Comparison of ENCODE assay signal across 21 cellular contexts in the genomic region with DNA sequence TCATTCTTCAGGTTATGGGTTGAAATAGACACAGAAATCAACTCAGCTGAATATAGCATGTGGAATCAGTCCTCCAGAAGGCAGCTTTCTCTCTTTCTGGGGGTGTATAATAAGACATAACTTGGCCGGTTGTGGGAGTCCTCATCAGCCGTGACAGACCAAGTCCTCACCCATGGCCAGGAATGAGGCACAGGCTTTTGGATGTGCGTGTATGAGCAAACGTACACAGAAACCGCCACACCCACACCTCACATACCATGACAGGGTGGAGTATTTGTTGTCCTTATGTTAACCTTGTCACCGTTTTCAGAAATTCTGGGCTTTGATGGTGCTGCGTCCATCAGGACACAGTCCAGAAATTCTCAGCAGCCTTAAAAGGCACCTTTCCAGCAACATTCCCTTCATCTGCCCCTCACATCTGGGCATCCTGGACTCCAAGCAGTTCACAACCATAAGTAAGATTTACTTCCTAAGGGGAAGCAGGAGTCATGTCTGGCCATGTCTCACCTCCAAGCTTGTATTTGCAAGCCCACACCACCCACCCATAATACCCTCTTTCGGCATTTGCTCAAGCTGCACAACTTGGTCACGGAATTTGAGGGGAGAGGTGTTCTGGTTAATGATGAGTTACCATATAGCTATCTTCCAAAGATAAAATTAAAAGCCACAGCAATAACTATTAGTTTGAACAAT. TPM values are rescaled to one million over a fixed set of nuclear protein-coding genes. Genes with fewer than 3 reads are reported as not detected.
DNase-seq lines count a peak whose midpoint lies in the region; TF ChIP-seq lines count a peak whose summit lies in the region.
"Had no signal": no experiment of that assay in that cellular context is flagged by ENCODE, and none has a peak within 500 bp of the region (broad histone marks: within the 10 kb centered on the region; RNA-seq: fewer than 3 reads in every experiment).

No MANE protein-coding gene starts in this region.

- H3K9me3 ChIP-seq in esophagus muscularis mucosa (no peaks in the 10 kb centered on the region), testis (no peaks in the 10 kb centered on the region)
- H3K9me3 ChIP-seq: adrenal gland, SK-N-SH, tibial nerve had no signal

- TF ChIP-seq CTCF in Calu3 (IDR thresholded peaks at IDR 0.05; ENCODE audit: unreplicated experiment): no peak
- no peak for TF ChIP-seq CTCF in esophagus muscularis mucosa (IDR thresholded peaks at IDR 0.05)
- TF ChIP-seq CTCF in testis (IDR thresholded peaks at IDR 0.05): no peak
- TF ChIP-seq CTCF in dorsolateral prefrontal cortex (IDR thresholded peaks at IDR 0.05 in 54 of 56, conservative IDR thresholded peaks at IDR 0.05 in 2 of 56; ENCODE audit: low read depth in 1 of 56, partially characterized antibody in 56 of 56): no peak

- H3K27me3 ChIP-seq in esophagus muscularis mucosa (no peaks in the 10 kb centered on the region), testis (no peaks in the 10 kb centered on the region), dorsolateral prefrontal cortex (no peaks in the 10 kb centered on the region)
- H3K27me3 ChIP-seq: adrenal gland, tibial nerve had no signal

- no peaks in the 10 kb centered on the region for H3K9me3 Mint-ChIP-seq in Calu3 (ENCODE audit: low read depth, unreplicated experiment)
- H3K9me3 Mint-ChIP-seq: CD4-positive, alpha-beta memory T cell; stimulated activated memory B cell treated with anti-CD40 and anti-IgM and Interleukin-4, amounts not matched to agents 10 μg/mL and 1 μg/mL and 100 μg/mL, for 72 hours had no signal

- peaks cover 91% of the 10 kb centered on the region for H3K4me1 Mint-ChIP-seq in Calu3 (ENCODE audit: low read depth, unreplicated experiment)
- H3K4me1 Mint-ChIP-seq: CD4-positive, alpha-beta memory T cell; stimulated activated memory B cell treated with anti-CD40 and anti-IgM and Interleukin-4, amounts not matched to agents 10 μg/mL and 1 μg/mL and 100 μg/mL, for 72 hours had no signal

- H3K36me3 ChIP-seq in esophagus muscularis mucosa (no peaks in the 10 kb centered on the region), testis (ENCODE audit: low read depth, missing control alignments) (no peaks in the 10 kb centered on the region)
- H3K36me3 ChIP-seq: adrenal gland, tibial nerve had no signal

- H3K27ac ChIP-seq in esophagus muscularis mucosa (replicated peaks in 1 of 4) (no peak overlapping the region), skin epidermis (peak overlapping the region in 20 of 21 experiments; percentile 34 to 88 (median 74)), testis (no peak overlapping the region), dorsolateral prefrontal cortex (peak overlapping the region in 1 of 59 donors; percentile 64)
- H3K27ac ChIP-seq: adrenal gland had no signal

- H3K4me3 ChIP-seq in esophagus muscularis mucosa (no peak overlapping the region), skin epidermis (no peak overlapping the region), testis (no peak overlapping the region), dorsolateral prefrontal cortex (no peak overlapping the region)
- H3K4me3 ChIP-seq: adrenal gland, tibial nerve had no signal

- peak overlapping the region; percentile 13 for H3K4me3 Mint-ChIP-seq in Calu3 (ENCODE audit: low read depth, unreplicated experiment)
- H3K4me3 Mint-ChIP-seq: CD4-positive, alpha-beta memory T cell; stimulated activated memory B cell treated with anti-CD40 and anti-IgM and Interleukin-4, amounts not matched to agents 10 μg/mL and 1 μg/mL and 100 μg/mL, for 72 hours had no signal

- H3K4me1 ChIP-seq in esophagus muscularis mucosa (peaks cover 11 to 23% (median 14%) of the 10 kb centered on the region in 4 donors), testis (peaks cover 9% of the 10 kb centered on the region)

- BruUV-seq in Calu3 (replicated peaks; lab: Mats Ljungman, UMichigan): no TSS peak

- H3K27ac Mint-ChIP-seq in Calu3 (ENCODE audit: unreplicated experiment): peak overlapping the region; percentile 98
- H3K27ac Mint-ChIP-seq: CD4-positive, alpha-beta memory T cell; stimulated activated memory B cell treated with anti-CD40 and anti-IgM and Interleukin-4, amounts not matched to agents 10 μg/mL and 1 μg/mL and 100 μg/mL, for 72 hours had no signal

- intact Hi-C loops in Calu3 (cut with micrococcal nuclease; ENCODE audit: unreplicated experiment) (loop anchor here (2.0 to 10.0 kb wide), 2 partner anchors 13 to 305 kb away; a partner anchor contains a TSS), esophagus muscularis mucosa (cut with DNase I) (no loop called here), testis (cut with DNase I; ENCODE audit: low total_unique reads) (no loop called here), dorsolateral prefrontal cortex (cut with DNase I) (no loop called here)

- CTCF ChIA-PET in Calu3 (lab: Charles Lee): interaction anchor here (0.8 to 4.7 kb wide), 8 partner anchors 10 to 41 kb away, joined by 3 to 27 read pairs (median 14); a partner anchor contains a TSS

- TF ChIP-seq EP300 in esophagus muscularis mucosa (IDR thresholded peaks at IDR 0.05): no peak

- no peaks in the 10 kb centered on the region for H3K27me3 Mint-ChIP-seq in Calu3 (ENCODE audit: unreplicated experiment)

- WGBS in esophagus muscularis mucosa: 91% methylated on average over 8 of the region's 9 CpGs
- WGBS in testis, 2 donors: 87 to 96% methylated on average over 9 of the region's 9 CpGs

- TF ChIP-seq POLR2A in esophagus muscularis mucosa (IDR thresholded peaks at IDR 0.05; ENCODE audit: low read depth) (no peak), testis (IDR thresholded peaks at IDR 0.05) (no peak)

- H3K36me3 Mint-ChIP-seq in Calu3 (ENCODE audit: insufficient read depth, unreplicated experiment): peaks cover 79% of the 10 kb centered on the region
- H3K36me3 Mint-ChIP-seq: CD4-positive, alpha-beta memory T cell; stimulated activated memory B cell treated with anti-CD40 and anti-IgM and Interleukin-4, amounts not matched to agents 10 μg/mL and 1 μg/mL and 100 μg/mL, for 72 hours had no signal

- DNase-seq in Calu3 (peak; percentile 84), SW480 (ENCODE audit: low spot score) (peak; percentile 98), esophagus muscularis mucosa (ENCODE audit: extremely low spot score) (peak; percentile 89), MV-4-11 (lab: John Stamatoyannopoulos, UW) (no peak), testis (no peak), HuH-7 (ENCODE audit: low spot score) (no peak), dorsolateral prefrontal cortex (no peak)
- DNase-seq: activated CD4-positive, CD25-positive, alpha-beta regulatory T cell treated with anti-CD3 and anti-CD28 coated beads, Interleukin-2, amount 50 U/mL, for 72 hours; adrenal gland; caudate nucleus; CD4-positive, alpha-beta memory T cell; KG1; NCI-H1092 treated with DMSO at 0.1 percent for 48 hours; NCI-H2081 treated with DMSO at 0.1 percent for 48 hours; NCI-H526 treated with DMSO at 0.1 percent for 48 hours; SK-N-SH; T-helper 9 cell had no signal

RNA-seq across cellular contexts. Expression of a gene that starts 12.4 kb away (rescaled TPM):
- 106 and 124 TPM in 2 replicates for total RNA-seq in Calu3 (2022)
- total RNA-seq in esophagus muscularis mucosa: under 1 TPM; under 0.01 to 0.32 (median 0.17) TPM
- under 1 TPM; 0.31 to 0.71 TPM for total RNA-seq in testis
- 0.88 TPM for polyA plus RNA-seq in testis (ENCODE audit: insufficient read depth, low read depth, low replicate concordance)
- under 1 TPM in 103 of 120 experiments, not detected in 17; 0.07 to 0.76 (median 0.24) TPM for total RNA-seq in dorsolateral prefrontal cortex
- total RNA-seq: fibroblast of villous mesenchyme had no signal
- polyA plus RNA-seq: CD4-positive, alpha-beta memory T cell had no signal

RNA-seq across cellular contexts. Expression of a gene that starts 30.8 kb away (rescaled TPM):
- total RNA-seq in Calu3 (2022): 17.7 and 22.4 TPM in 2 replicates
- total RNA-seq in esophagus muscularis mucosa: 1 to 10 TPM; 6.3 to 8.5 (median 7.2) TPM
- 10 to 100 TPM; 10.9 to 12.3 TPM for total RNA-seq in testis
- 8.7 TPM for polyA plus RNA-seq in testis (ENCODE audit: insufficient read depth, low read depth, low replicate concordance)
- total RNA-seq in dorsolateral prefrontal cortex: 10 to 100 TPM; 10.1 to 24.4 (median 14.4) TPM

RNA-seq across cellular contexts. Expression of a gene that starts 32.9 kb away (rescaled TPM):
- total RNA-seq in Calu3 (2022): 52.0 and 54.4 TPM in 2 replicates
- total RNA-seq in esophagus muscularis mucosa: 1 to 10 TPM; 3.7 to 5.3 (median 4.1) TPM
- 10 to 100 TPM; 13.9 to 17.6 TPM for total RNA-seq in testis
- polyA plus RNA-seq in testis (ENCODE audit: insufficient read depth, low read depth, low replicate concordance): 12.9 TPM
- 100 to 1,000 TPM in 1 of 120 experiments, 10 to 100 TPM in 119; 18.5 to 126 (median 47.9) TPM for total RNA-seq in dorsolateral prefrontal cortex

RNA-seq across cellular contexts. Expression of a gene that starts 49.9 kb away (rescaled TPM):
- not detected in 2 replicates for total RNA-seq in Calu3 (2022)
- total RNA-seq in esophagus muscularis mucosa: not detected
- total RNA-seq in testis: under 1 TPM in 1 of 2 donors, not detected in 1; 0.31 TPM
- polyA plus RNA-seq in testis (ENCODE audit: insufficient read depth, low read depth, low replicate concordance): 0.41 TPM
- under 1 TPM in 1 of 120 experiments, not detected in 119; 0.50 TPM for total RNA-seq in dorsolateral prefrontal cortex
- total RNA-seq: adrenal gland; CD4-positive, alpha-beta memory T cell; fibroblast of villous mesenchyme; tibial nerve had no signal
- polyA plus RNA-seq: adrenal gland; CD4-positive, alpha-beta memory T cell; SK-N-SH had no signal

Comparison
In these comparisons a context has a peak if more than half of its experiments do, and no peak if none do; other contexts are left out.
1. DNase-seq: peak in Calu3 (single experiment), SW480 (single experiment) and esophagus muscularis mucosa (single experiment); none in MV-4-11 (single experiment), testis (single experiment), HuH-7 (single experiment) and dorsolateral prefrontal cortex (0 of 10).
2. H3K27ac ChIP-seq: peak in skin epidermis (20 of 21); none in esophagus muscularis mucosa (0 of 4) and testis (0 of 2).
3. RNA of a gene that starts 12.4 kb away (total RNA-seq): 106 to 124 TPM in Calu3; 0.31 to 0.71 TPM in testis, 0.07 to 0.76 TPM in dorsolateral prefrontal cortex and under 0.01 to 0.32 TPM in esophagus muscularis mucosa; every median in the first group is over 10 times any median in the second.